In genomic region chr16:85422374-85423185, GRCh38 we compare ENCODE assay signal across 9 cellular contexts.
A peak's percentile ranks its signal among the peaks of the same experiment; 100 is the strongest.
DNase-seq lines count a peak whose midpoint lies in the region; ATAC-seq and TF ChIP-seq lines count a peak whose summit lies in the region.
"Had no signal": no experiment of that assay in that cellular context is flagged by ENCODE, and none has a peak within 500 bp of the region (broad histone marks: within the 10 kb centered on the region; RNA-seq: fewer than 3 reads in every experiment).

No MANE protein-coding gene starts in this region.

- H3K9me3 ChIP-seq in breast epithelium: no peaks in the 10 kb centered on the region
- H3K9me3 ChIP-seq in upper lobe of right lung: no peaks in the 10 kb centered on the region
- no peaks in the 10 kb centered on the region for H3K9me3 ChIP-seq in effector memory CD4-positive, alpha-beta T cell (ENCODE audit: control insufficient read depth, low read length)
- no peaks in the 10 kb centered on the region for H3K9me3 ChIP-seq in MG63
- H3K9me3 ChIP-seq: neutrophil had no signal

- H3K36me3 ChIP-seq in breast epithelium (no peaks in the 10 kb centered on the region), kidney epithelial cell (ENCODE audit: control insufficient read depth, insufficient read depth, low read length) (no peaks in the 10 kb centered on the region), upper lobe of right lung (no peaks in the 10 kb centered on the region), MG63 (no peaks in the 10 kb centered on the region)
- H3K36me3 ChIP-seq in effector memory CD4-positive, alpha-beta T cell (ENCODE audit: control insufficient read depth, insufficient read depth, low read length): no peaks in the 10 kb centered on the region
- H3K36me3 ChIP-seq: neutrophil had no signal

- TF ChIP-seq POLR2A in breast epithelium (IDR thresholded peaks at IDR 0.05): no peak

- intact Hi-C loops in breast epithelium (cut with DNase I; ENCODE audit: low total_unique reads): no loop called here
- intact Hi-C loops in upper lobe of right lung (cut with DNase I): no loop called here

- in situ Hi-C loops in T47D (cut with HindIII; ENCODE audit: low pct_unique_long_range_greater_than_20kb, low sequenced_read_pairs): no loop called here

- H3K27me3 ChIP-seq in breast epithelium: no peaks in the 10 kb centered on the region
- peaks cover 45% of the 10 kb centered on the region for H3K27me3 ChIP-seq in kidney epithelial cell (ENCODE audit: control insufficient read depth, insufficient read depth, low read length)
- no peaks in the 10 kb centered on the region for H3K27me3 ChIP-seq in upper lobe of right lung
- H3K27me3 ChIP-seq in effector memory CD4-positive, alpha-beta T cell (replicated peaks; ENCODE audit: control insufficient read depth, insufficient read depth, low read length, poor library complexity, severe bottlenecking): no peaks in the 10 kb centered on the region
- H3K27me3 ChIP-seq in MG63: no peaks in the 10 kb centered on the region

- TF ChIP-seq CTCF in breast epithelium (IDR thresholded peaks at IDR 0.05): no peak
- TF ChIP-seq CTCF in kidney epithelial cell (IDR thresholded peaks at IDR 0.05; ENCODE audit: insufficient read depth, low read length, poor library complexity, severe bottlenecking): peak; percentile 13
- TF ChIP-seq CTCF in upper lobe of right lung (IDR thresholded peaks at IDR 0.05): no peak

- ATAC-seq in upper lobe of right lung: peak; percentile 84

- H3K4me3 ChIP-seq in breast epithelium (no peak overlapping the region), kidney epithelial cell (ENCODE audit: low read depth, low read length) (no peak overlapping the region), upper lobe of right lung (no peak overlapping the region), MG63 (no peak overlapping the region)
- H3K4me3 ChIP-seq in effector memory CD4-positive, alpha-beta T cell (ENCODE audit: insufficient read depth, low read depth, low read length, poor library complexity, severe bottlenecking): no peak overlapping the region

- H3K4me1 ChIP-seq in breast epithelium (no peaks in the 10 kb centered on the region), upper lobe of right lung (peaks cover 13% of the 10 kb centered on the region)
- no peaks in the 10 kb centered on the region for H3K4me1 ChIP-seq in effector memory CD4-positive, alpha-beta T cell (ENCODE audit: control insufficient read depth, insufficient read depth, low read length, poor library complexity, severe bottlenecking)

- H3K27ac ChIP-seq in breast epithelium (no peak overlapping the region), upper lobe of right lung (no peak overlapping the region)
- no peak overlapping the region for H3K27ac ChIP-seq in effector memory CD4-positive, alpha-beta T cell (ENCODE audit: insufficient read depth, low read length, poor library complexity, severe bottlenecking)
- H3K27ac ChIP-seq: neutrophil had no signal

- peak; percentile 85 to 87 for DNase-seq in T47D (ENCODE audit: low read depth in 1 of 2, low spot score in 1 of 2)
- no peak for DNase-seq in breast epithelium (ENCODE audit: low spot score in 2 of 2)
- DNase-seq in SW480 (ENCODE audit: low spot score): peak; percentile 89
- DNase-seq in kidney epithelial cell (ENCODE audit: low read depth): no peak
- DNase-seq in upper lobe of right lung: peak; percentile 92
- DNase-seq in effector memory CD4-positive, alpha-beta T cell: no peak
- no peak for DNase-seq in GM19238 (ENCODE audit: insufficient read length, low spot score)
- no peak for DNase-seq in MG63

Comparison
In these comparisons a context has a peak if more than half of its experiments do, and no peak if none do; other contexts are left out.
1. DNase-seq: peak in T47D (2 of 2), SW480 (single experiment) and upper lobe of right lung (single experiment); none in breast epithelium (0 of 2), kidney epithelial cell (single experiment), effector memory CD4-positive, alpha-beta T cell (0 of 3), GM19238 (single experiment) and MG63 (single experiment).